In the genomic region with DNA sequence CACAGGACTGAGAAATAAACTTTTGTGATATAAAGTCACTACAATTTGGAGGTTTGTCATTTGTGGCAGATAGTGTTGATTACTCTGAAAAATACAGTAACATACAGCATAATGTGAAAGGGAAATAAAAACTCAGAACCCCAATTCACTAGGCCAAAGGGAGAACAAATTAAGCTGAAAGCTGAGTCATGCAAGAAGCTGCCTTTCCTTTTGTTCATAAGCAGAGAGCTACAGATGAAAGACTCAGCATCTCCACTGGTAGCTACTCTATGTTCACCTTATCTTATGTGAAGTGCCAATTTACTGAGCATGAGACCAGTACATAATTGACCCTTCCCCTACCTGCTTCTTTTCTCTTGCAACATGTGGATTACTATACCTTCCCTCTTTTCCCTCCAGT, we compare ENCODE assay signal across 1 cellular context.
TF ChIP-seq lines count a peak whose summit lies in the region.

No MANE protein-coding gene starts in this region.

TF ChIP-seq in H1, 55 proteins besides CTCF, POLR2A, EP300 and RAD21:
- TF ChIP-seq, protein P1, sequence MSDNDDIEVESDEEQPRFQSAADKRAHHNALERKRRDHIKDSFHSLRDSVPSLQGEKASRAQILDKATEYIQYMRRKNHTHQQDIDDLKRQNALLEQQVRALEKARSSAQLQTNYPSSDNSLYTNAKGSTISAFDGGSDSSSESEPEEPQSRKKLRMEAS (IDR thresholded peaks at IDR 0.05): no peak
- TF ChIP-seq BACH1 (IDR thresholded peaks at IDR 0.05; ENCODE audit: low read length): peak; percentile 75; the same call in 1 of the 2 replicates
- TF ChIP-seq NANOG (IDR thresholded peaks at IDR 0.05; ENCODE audit: insufficient read depth, low read depth, low read length, poor library complexity, severe bottlenecking): no peak
- no peak for TF ChIP-seq GTF2F1 (IDR thresholded peaks at IDR 0.05; ENCODE audit: borderline replicate concordance, low read depth, low read length)
- TF ChIP-seq, protein P2, sequence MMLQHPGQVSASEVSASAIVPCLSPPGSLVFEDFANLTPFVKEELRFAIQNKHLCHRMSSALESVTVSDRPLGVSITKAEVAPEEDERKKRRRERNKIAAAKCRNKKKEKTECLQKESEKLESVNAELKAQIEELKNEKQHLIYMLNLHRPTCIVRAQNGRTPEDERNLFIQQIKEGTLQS (IDR thresholded peaks at IDR 0.05; ENCODE audit: insufficient read depth, low read depth, low read length): no peak
- TF ChIP-seq MAFK (IDR thresholded peaks at IDR 0.05; ENCODE audit: low read depth, low read length): peak; percentile 56
- TF ChIP-seq SIN3A (conservative IDR thresholded peaks at IDR 0.05 in 1 of 2, IDR thresholded peaks at IDR 0.05 in 1 of 2; ENCODE audit: low read depth in 1 of 2, low read length in 2 of 2): no peak
- TF ChIP-seq SUZ12 (IDR thresholded peaks at IDR 0.05; ENCODE audit: low read length): no peak
- TF ChIP-seq SAP30 (IDR thresholded peaks at IDR 0.05; ENCODE audit: insufficient read depth, insufficient replicate concordance, low read length): no peak
- TF ChIP-seq KDM4A (IDR thresholded peaks at IDR 0.05; ENCODE audit: low read depth, low read length, severe bottlenecking): no peak
- no peak for TF ChIP-seq RFX5 (IDR thresholded peaks at IDR 0.05; ENCODE audit: borderline replicate concordance, low read depth, low read length)
- TF ChIP-seq TCF12 (IDR thresholded peaks at IDR 0.05; ENCODE audit: low read depth, low read length): no peak
- TF ChIP-seq, protein P3, sequence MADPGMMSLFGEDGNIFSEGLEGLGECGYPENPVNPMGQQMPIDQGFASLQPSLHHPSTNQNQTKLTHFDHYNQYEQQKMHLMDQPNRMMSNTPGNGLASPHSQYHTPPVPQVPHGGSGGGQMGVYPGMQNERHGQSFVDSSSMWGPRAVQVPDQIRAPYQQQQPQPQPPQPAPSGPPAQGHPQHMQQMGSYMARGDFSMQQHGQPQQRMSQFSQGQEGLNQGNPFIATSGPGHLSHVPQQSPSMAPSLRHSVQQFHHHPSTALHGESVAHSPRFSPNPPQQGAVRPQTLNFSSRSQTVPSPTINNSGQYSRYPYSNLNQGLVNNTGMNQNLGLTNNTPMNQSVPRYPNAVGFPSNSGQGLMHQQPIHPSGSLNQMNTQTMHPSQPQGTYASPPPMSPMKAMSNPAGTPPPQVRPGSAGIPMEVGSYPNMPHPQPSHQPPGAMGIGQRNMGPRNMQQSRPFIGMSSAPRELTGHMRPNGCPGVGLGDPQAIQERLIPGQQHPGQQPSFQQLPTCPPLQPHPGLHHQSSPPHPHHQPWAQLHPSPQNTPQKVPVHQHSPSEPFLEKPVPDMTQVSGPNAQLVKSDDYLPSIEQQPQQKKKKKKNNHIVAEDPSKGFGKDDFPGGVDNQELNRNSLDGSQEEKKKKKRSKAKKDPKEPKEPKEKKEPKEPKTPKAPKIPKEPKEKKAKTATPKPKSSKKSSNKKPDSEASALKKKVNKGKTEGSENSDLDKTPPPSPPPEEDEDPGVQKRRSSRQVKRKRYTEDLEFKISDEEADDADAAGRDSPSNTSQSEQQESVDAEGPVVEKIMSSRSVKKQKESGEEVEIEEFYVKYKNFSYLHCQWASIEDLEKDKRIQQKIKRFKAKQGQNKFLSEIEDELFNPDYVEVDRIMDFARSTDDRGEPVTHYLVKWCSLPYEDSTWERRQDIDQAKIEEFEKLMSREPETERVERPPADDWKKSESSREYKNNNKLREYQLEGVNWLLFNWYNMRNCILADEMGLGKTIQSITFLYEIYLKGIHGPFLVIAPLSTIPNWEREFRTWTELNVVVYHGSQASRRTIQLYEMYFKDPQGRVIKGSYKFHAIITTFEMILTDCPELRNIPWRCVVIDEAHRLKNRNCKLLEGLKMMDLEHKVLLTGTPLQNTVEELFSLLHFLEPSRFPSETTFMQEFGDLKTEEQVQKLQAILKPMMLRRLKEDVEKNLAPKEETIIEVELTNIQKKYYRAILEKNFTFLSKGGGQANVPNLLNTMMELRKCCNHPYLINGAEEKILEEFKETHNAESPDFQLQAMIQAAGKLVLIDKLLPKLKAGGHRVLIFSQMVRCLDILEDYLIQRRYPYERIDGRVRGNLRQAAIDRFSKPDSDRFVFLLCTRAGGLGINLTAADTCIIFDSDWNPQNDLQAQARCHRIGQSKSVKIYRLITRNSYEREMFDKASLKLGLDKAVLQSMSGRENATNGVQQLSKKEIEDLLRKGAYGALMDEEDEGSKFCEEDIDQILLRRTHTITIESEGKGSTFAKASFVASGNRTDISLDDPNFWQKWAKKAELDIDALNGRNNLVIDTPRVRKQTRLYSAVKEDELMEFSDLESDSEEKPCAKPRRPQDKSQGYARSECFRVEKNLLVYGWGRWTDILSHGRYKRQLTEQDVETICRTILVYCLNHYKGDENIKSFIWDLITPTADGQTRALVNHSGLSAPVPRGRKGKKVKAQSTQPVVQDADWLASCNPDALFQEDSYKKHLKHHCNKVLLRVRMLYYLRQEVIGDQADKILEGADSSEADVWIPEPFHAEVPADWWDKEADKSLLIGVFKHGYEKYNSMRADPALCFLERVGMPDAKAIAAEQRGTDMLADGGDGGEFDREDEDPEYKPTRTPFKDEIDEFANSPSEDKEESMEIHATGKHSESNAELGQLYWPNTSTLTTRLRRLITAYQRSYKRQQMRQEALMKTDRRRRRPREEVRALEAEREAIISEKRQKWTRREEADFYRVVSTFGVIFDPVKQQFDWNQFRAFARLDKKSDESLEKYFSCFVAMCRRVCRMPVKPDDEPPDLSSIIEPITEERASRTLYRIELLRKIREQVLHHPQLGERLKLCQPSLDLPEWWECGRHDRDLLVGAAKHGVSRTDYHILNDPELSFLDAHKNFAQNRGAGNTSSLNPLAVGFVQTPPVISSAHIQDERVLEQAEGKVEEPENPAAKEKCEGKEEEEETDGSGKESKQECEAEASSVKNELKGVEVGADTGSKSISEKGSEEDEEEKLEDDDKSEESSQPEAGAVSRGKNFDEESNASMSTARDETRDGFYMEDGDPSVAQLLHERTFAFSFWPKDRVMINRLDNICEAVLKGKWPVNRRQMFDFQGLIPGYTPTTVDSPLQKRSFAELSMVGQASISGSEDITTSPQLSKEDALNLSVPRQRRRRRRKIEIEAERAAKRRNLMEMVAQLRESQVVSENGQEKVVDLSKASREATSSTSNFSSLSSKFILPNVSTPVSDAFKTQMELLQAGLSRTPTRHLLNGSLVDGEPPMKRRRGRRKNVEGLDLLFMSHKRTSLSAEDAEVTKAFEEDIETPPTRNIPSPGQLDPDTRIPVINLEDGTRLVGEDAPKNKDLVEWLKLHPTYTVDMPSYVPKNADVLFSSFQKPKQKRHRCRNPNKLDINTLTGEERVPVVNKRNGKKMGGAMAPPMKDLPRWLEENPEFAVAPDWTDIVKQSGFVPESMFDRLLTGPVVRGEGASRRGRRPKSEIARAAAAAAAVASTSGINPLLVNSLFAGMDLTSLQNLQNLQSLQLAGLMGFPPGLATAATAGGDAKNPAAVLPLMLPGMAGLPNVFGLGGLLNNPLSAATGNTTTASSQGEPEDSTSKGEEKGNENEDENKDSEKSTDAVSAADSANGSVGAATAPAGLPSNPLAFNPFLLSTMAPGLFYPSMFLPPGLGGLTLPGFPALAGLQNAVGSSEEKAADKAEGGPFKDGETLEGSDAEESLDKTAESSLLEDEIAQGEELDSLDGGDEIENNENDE (IDR thresholded peaks at IDR 0.05; ENCODE audit: insufficient replicate concordance, low read length): no peak
- TF ChIP-seq, protein P4, sequence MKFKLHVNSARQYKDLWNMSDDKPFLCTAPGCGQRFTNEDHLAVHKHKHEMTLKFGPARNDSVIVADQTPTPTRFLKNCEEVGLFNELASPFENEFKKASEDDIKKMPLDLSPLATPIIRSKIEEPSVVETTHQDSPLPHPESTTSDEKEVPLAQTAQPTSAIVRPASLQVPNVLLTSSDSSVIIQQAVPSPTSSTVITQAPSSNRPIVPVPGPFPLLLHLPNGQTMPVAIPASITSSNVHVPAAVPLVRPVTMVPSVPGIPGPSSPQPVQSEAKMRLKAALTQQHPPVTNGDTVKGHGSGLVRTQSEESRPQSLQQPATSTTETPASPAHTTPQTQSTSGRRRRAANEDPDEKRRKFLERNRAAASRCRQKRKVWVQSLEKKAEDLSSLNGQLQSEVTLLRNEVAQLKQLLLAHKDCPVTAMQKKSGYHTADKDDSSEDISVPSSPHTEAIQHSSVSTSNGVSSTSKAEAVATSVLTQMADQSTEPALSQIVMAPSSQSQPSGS (IDR thresholded peaks at IDR 0.05; ENCODE audit: low read length): no peak
- TF ChIP-seq RBBP5 (IDR thresholded peaks at IDR 0.05; ENCODE audit: borderline replicate concordance, low read depth, low read length): no peak
